8 cellular contexts compared by ENCODE assay signal in the genomic region with DNA sequence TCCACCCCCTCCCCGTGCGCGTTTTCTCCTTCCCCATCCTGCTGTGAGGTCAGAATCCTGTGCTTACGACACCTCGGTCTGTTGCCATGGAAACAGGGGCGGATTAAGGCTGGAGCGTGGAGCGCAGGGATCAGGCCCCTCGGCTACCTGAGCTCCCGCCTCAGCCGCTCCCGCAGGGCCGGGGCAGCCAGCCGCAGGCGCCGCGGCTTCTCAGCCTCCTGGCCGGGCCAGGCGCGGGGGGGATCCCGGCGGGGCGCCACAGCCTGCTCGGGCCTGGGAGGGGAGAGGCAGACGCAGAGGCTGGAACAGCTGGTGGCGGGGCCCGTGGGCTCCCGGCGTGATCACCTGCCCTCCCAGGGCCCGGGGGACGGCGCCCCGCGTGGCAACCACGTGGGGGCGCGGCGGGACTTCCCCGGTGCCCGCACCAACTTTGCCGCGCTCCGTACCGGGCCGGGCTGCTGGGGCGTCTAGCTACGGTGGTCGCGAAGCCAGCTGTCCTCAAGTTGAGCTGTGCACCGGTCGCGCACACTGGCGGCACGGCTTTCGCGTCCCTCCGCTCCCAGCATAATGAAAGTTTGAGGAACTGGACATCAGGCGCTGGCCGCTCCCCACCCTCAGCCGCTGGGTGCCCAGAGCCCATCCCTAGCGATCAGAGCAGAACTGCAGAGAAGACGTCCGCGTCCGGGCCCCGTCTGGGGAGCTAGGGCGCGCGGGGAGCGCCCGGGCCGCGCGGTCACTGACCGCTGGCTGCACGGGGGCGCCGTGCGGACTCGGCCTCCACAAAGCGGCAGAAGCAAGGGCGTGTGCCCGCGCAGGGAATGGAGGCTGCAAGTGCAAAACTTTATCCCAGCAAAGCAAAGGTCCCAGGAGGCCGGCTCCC. TPM values are rescaled to one million over a fixed set of nuclear protein-coding genes. Genes with fewer than 3 reads are reported as not detected.
DNase-seq lines count a peak whose midpoint lies in the region; FAIRE-seq and TF ChIP-seq lines count a peak whose summit lies in the region.

No MANE protein-coding gene starts in this region.

- CTCF ChIA-PET in Calu3 (lab: Charles Lee), result interaction anchor here (0.6 to 3.9 kb wide), 4 partner anchors 20 to 113 kb away, joined by 3 to 69 read pairs (median 6); no protein-coding TSS in a partner anchor

- H3K9me3 Mint-ChIP-seq in Calu3 (ENCODE audit: low read depth, unreplicated experiment), result no peaks in the 10 kb centered on the region

- DNase-seq in Calu3, result peak; percentile 16
- DNase-seq in MV-4-11 (lab: John Stamatoyannopoulos, UW), result peak; percentile 61
- DNase-seq in activated CD8-positive, alpha-beta memory T cell treated with anti-CD3 and anti-CD28 coated beads, Interleukin-2, amount 50 U/mL, for 4 hours, result peak; percentile 48
- peak; percentile 35 for DNase-seq in fibroblast of the aortic adventitia (ENCODE audit: low read depth)
- DNase-seq in OCI-M2 (lab: John Stamatoyannopoulos, UW; ENCODE audit: unreplicated experiment), result no peak
- no peak for DNase-seq in NCI-H187 treated with DMSO at 0.1 percent for 48 hours (lab: John Stamatoyannopoulos, UW)
- DNase-seq in GM12891 (ENCODE audit: insufficient read length, low spot score), result no peak

- peaks cover 59% of the 10 kb centered on the region for H3K27me3 Mint-ChIP-seq in Calu3 (ENCODE audit: unreplicated experiment)

- no peaks in the 10 kb centered on the region for H3K4me1 Mint-ChIP-seq in Calu3 (ENCODE audit: low read depth, unreplicated experiment)

- no peak overlapping the region for H3K27ac ChIP-seq in neutrophil

- TF ChIP-seq POLR2A in GM12891 (IDR thresholded peaks at IDR 0.05; ENCODE audit: low read depth, low read length), result no peak

- no peak for FAIRE-seq in GM12891 (lab: Jason Lieb, UNC)

- H3K36me3 Mint-ChIP-seq in Calu3 (ENCODE audit: insufficient read depth, unreplicated experiment), result peaks cover 5% of the 10 kb centered on the region

- H3K9me3 ChIP-seq in neutrophil, result no peaks in the 10 kb centered on the region

- TF ChIP-seq CTCF in Calu3 (IDR thresholded peaks at IDR 0.05; ENCODE audit: unreplicated experiment) (no peak), fibroblast of the aortic adventitia (IDR thresholded peaks at IDR 0.05; ENCODE audit: insufficient read depth, low read length) (no peak), neutrophil (IDR thresholded peaks at IDR 0.05) (no peak)

- H3K4me1 ChIP-seq in neutrophil (ENCODE audit: control insufficient read depth in 1 of 2, insufficient read depth in 1 of 2, low read depth in 1 of 2, low read length in 1 of 2), result peaks cover 21 to 32% of the 10 kb centered on the region in 2 experiments

- H3K36me3 ChIP-seq in neutrophil, result no peaks in the 10 kb centered on the region

- peak overlapping the region; percentile 42 for H3K4me3 ChIP-seq in fibroblast of the aortic adventitia (ENCODE audit: low read depth, low read length)
- peak overlapping the region; percentile 25 to 57 for H3K4me3 ChIP-seq in neutrophil (ENCODE audit: low read depth in 1 of 2, low read length in 1 of 2)

- no TSS peak for BruUV-seq in Calu3 (replicated peaks; lab: Mats Ljungman, UMichigan)

- intact Hi-C loops in Calu3 (cut with micrococcal nuclease; ENCODE audit: unreplicated experiment), result no loop called here

- peaks cover 100% of the 10 kb centered on the region for H3K27me3 ChIP-seq in neutrophil

- H3K4me3 Mint-ChIP-seq in Calu3 (ENCODE audit: low read depth, unreplicated experiment), result peak overlapping the region; percentile 17

- H3K27ac Mint-ChIP-seq in Calu3 (ENCODE audit: unreplicated experiment), result no peak overlapping the region

TF ChIP-seq in GM12891, 5 proteins besides CTCF, POLR2A, EP300 and RAD21:
- TF ChIP-seq PAX5 (IDR thresholded peaks at IDR 0.05; ENCODE audit: insufficient read depth, low read length, severe bottlenecking) (no peak), SPI1 (IDR thresholded peaks at IDR 0.05; ENCODE audit: low read depth, low read length) (no peak), POLR2AphosphoS5 (IDR thresholded peaks at IDR 0.05; ENCODE audit: low read depth, low read length) (no peak), TAF1 (IDR thresholded peaks at IDR 0.05; ENCODE audit: low read depth, low read length) (no peak), POU2F2 (IDR thresholded peaks at IDR 0.05; ENCODE audit: low read depth, low read length) (no peak)
TF ChIP-seq in GM12891: peak in this region for 0.

RNA-seq across cellular contexts. Expression of a gene that starts 1.2 kb away (rescaled TPM):
- total RNA-seq in Calu3 (2022) (not detected in 2 replicates), fibroblast of the aortic adventitia (ENCODE audit: low replicate concordance) (0.27 and 0.90 TPM in 2 replicates)
- 0.03 TPM for polyA plus RNA-seq in GM12891 (2012; ENCODE audit: low read depth, missing spikeins)

RNA-seq across cellular contexts. Expression of a gene that starts 6.0 kb away (rescaled TPM):
- total RNA-seq in Calu3 (2022) (24.7 and 29.7 TPM in 2 replicates), fibroblast of the aortic adventitia (ENCODE audit: low replicate concordance) (28.8 and 50.5 TPM in 2 replicates)
- polyA plus RNA-seq in GM12891 (2012; ENCODE audit: low read depth, missing spikeins), result 16.2 TPM

RNA-seq across cellular contexts. Expression of a gene that starts 17.9 kb away (rescaled TPM):
- total RNA-seq in Calu3 (2022) (21.0 and 22.1 TPM in 2 replicates), fibroblast of the aortic adventitia (ENCODE audit: low replicate concordance) (38.8 and 39.9 TPM in 2 replicates)
- polyA plus RNA-seq in GM12891 (2012; ENCODE audit: low read depth, missing spikeins), result 35.2 TPM

RNA-seq across cellular contexts. Expression of a gene that starts 31.0 kb away (rescaled TPM):
- total RNA-seq in Calu3 (2022) (0.61 and 1.2 TPM in 2 replicates), fibroblast of the aortic adventitia (ENCODE audit: low replicate concordance) (36.4 and 57.6 TPM in 2 replicates)
- polyA plus RNA-seq in GM12891 (2012; ENCODE audit: low read depth, missing spikeins), result 47.4 TPM

Comparison
In these comparisons a context has a peak if more than half of its experiments do, and no peak if none do; other contexts are left out.
1. DNase-seq: peak in Calu3 (single experiment), MV-4-11 (single experiment), activated CD8-positive, alpha-beta memory T cell treated with anti-CD3 and anti-CD28 coated beads, Interleukin-2, amount 50 U/mL, for 4 hours (single experiment) and fibroblast of the aortic adventitia (single experiment); none in OCI-M2 (single experiment), NCI-H187 treated with DMSO at 0.1 percent for 48 hours (single experiment) and GM12891 (single experiment).